Comparison of ENCODE assay signal across 8 cellular contexts in genomic region chr13:20924758-20925394, GRCh38. TPM values are rescaled to one million over a fixed set of nuclear protein-coding genes. Genes with fewer than 3 reads are reported as not detected.
DNase-seq lines count a peak whose midpoint lies in the region; ATAC-seq and TF ChIP-seq lines count a peak whose summit lies in the region.

No MANE protein-coding gene starts in this region.

- H3K27ac Mint-ChIP-seq in GM23338 = no peak overlapping the region

- H3K36me3 ChIP-seq in GM23338 (ENCODE audit: insufficient read depth) = no peaks in the 10 kb centered on the region

- no peaks in the 10 kb centered on the region for H3K79me2 ChIP-seq in GM23338 (replicated peaks; ENCODE audit: insufficient read depth)

- H3K4me3 ChIP-seq in AG04449 (ENCODE audit: low read depth, low read length) (no peak overlapping the region), GM23338 (no peak overlapping the region), dorsolateral prefrontal cortex (no peak overlapping the region)

- intact Hi-C loops in dorsolateral prefrontal cortex (cut with DNase I) = loop anchor here (2.0 to 10.0 kb wide), 6 partner anchors 210 to 742 kb away; no protein-coding TSS in a partner anchor

- CTCF ChIA-PET in AG04449 (lab: Yijun Ruan, JAX) = interaction anchor here (0.5 to 6.7 kb wide), 33 partner anchors 10 to 932 kb away, joined by 3 to 123 read pairs (median 4); partner anchors contain the start of genes IL17D and XPO4

- H3K27me3 ChIP-seq in GM23338 (ENCODE audit: insufficient read depth) = no peaks in the 10 kb centered on the region
- H3K27me3 ChIP-seq in dorsolateral prefrontal cortex = no peaks in the 10 kb centered on the region

- no peak overlapping the region for H3K4me3 Mint-ChIP-seq in GM23338

- no peak overlapping the region for H3K4me2 ChIP-seq in GM23338

- POLR2A ChIA-PET in AG04449 (lab: Yijun Ruan, JAX) = no interaction called here

- H4K20me1 ChIP-seq in GM23338 (replicated peaks; ENCODE audit: insufficient read depth) = no peaks in the 10 kb centered on the region

- H2AFZ ChIP-seq in GM23338 = no peak overlapping the region

- H3K27me3 Mint-ChIP-seq in GM23338 (ENCODE audit: insufficient read depth, low read depth, poor library complexity) = no peaks in the 10 kb centered on the region

- TF ChIP-seq CTCF in AG04449 (IDR thresholded peaks at IDR 0.05; ENCODE audit: insufficient read depth, low read length, missing control alignments) (peak; percentile 78), GM23338 (conservative IDR thresholded peaks at IDR 0.05; ENCODE audit: low read depth in 2 of 2) (peak; percentile 86 to 98), dorsolateral prefrontal cortex (IDR thresholded peaks at IDR 0.05 in 54 of 56, conservative IDR thresholded peaks at IDR 0.05 in 2 of 56; ENCODE audit: low read depth in 1 of 56, partially characterized antibody in 56 of 56) (peak; percentile 70 to 94 (median 81))

- DNase-seq in AG04449 (ENCODE audit: low read depth, low spot score) (peak; percentile 36), GM23338 (ENCODE audit: low spot score) (peak; percentile 97), NCI-H748 (lab: John Stamatoyannopoulos, UW; ENCODE audit: unreplicated experiment) (peak; percentile 96), dorsolateral prefrontal cortex (peak; percentile 52 to 94 (median 75)), medulla oblongata (ENCODE audit: extremely low spot score) (peak; percentile 86)
- peak; percentile 22 to 76 for DNase-seq in activated CD4-positive, alpha-beta T cell treated with anti-CD3 and anti-CD28 coated beads, Interleukin-2, amount 50 U/mL, for 24 hours (ENCODE audit: low read depth in 1 of 2, low spot score in 1 of 2)
- DNase-seq in stimulated activated CD8-positive, alpha-beta memory T cell treated with anti-CD3 and anti-CD28 coated beads, Interleukin-12 subunit alpha, Interleukin-12 subunit beta, amount 100 ng/mL, for 4 hours (ENCODE audit: low read depth) = peak; percentile 24

- ATAC-seq in GM23338 (peak; percentile 88), GM21619 (IDR thresholded peaks at IDR 0.05; ENCODE audit: unreplicated experiment) (no peak)

- peaks cover 6% of the 10 kb centered on the region; the same call in 1 of the 2 replicates for H3K4me1 ChIP-seq in GM23338 (ENCODE audit: insufficient read depth)

- H3K36me3 Mint-ChIP-seq in GM23338 (ENCODE audit: low read depth) = no peaks in the 10 kb centered on the region

- H3F3A ChIP-seq in GM23338 (replicated peaks; ENCODE audit: low read depth) = no peaks in the 10 kb centered on the region

- peaks cover 6% of the 10 kb centered on the region; the same call in 1 of the 3 replicates for H3K4me1 Mint-ChIP-seq in GM23338

- no peaks in the 10 kb centered on the region for H3K9me3 Mint-ChIP-seq in GM23338

- no peaks in the 10 kb centered on the region for H3K9me2 ChIP-seq in GM23338 (ENCODE audit: insufficient read depth)

- no peak overlapping the region for H3K27ac ChIP-seq in GM23338 (ENCODE audit: low read depth)
- peak overlapping the region in 2 of 59 donors; percentile 21 to 55 for H3K27ac ChIP-seq in dorsolateral prefrontal cortex

TF ChIP-seq in GM23338, 12 proteins besides CTCF, POLR2A, EP300 and RAD21 (continues in another document):
- no peak for TF ChIP-seq ZNF331 (CRISPR knock-in tag; IDR thresholded peaks at IDR 0.05; ENCODE audit: low read depth)
- no peak for TF ChIP-seq ETS1 (IDR thresholded peaks at IDR 0.05)
- no peak for TF ChIP-seq EZH2 (IDR thresholded peaks at IDR 0.05; ENCODE audit: low read depth, unreplicated experiment)
- TF ChIP-seq ZNF114 (CRISPR knock-in tag; IDR thresholded peaks at IDR 0.05) = no peak
- no peak for TF ChIP-seq NANOG (IDR thresholded peaks at IDR 0.05; ENCODE audit: borderline replicate concordance)
- no peak for TF ChIP-seq CREB1 (CRISPR knock-in tag; IDR thresholded peaks at IDR 0.05; ENCODE audit: low read depth)
- no peak for TF ChIP-seq REST (IDR thresholded peaks at IDR 0.05; ENCODE audit: unreplicated experiment)
- TF ChIP-seq POLR2AphosphoS5 (IDR thresholded peaks at IDR 0.05; ENCODE audit: low read depth) = no peak
- no peak for TF ChIP-seq JUNB (IDR thresholded peaks at IDR 0.05; ENCODE audit: unreplicated experiment)
- no peak for TF ChIP-seq STAT1 (IDR thresholded peaks at IDR 0.05; ENCODE audit: unreplicated experiment)
- no peak for TF ChIP-seq EZH2phosphoT487 (IDR thresholded peaks at IDR 0.05; ENCODE audit: unreplicated experiment)

RNA-seq across cellular contexts. Expression of gene XPO4, which starts 22.3 kb away (rescaled TPM):
- total RNA-seq in GM23338 (2014; rRNA removed; shearing (Covaris generic)) = 56.7 and 57.8 TPM in 2 replicates
- polyA plus RNA-seq in GM23338 (2016; fragmentation: Nextera tagmentation; extraction: Ambion mirVana) = 12.0 and 14.1 TPM in 2 replicates
- total RNA-seq in dorsolateral prefrontal cortex = 10 to 100 TPM; 14.3 to 25.7 (median 20.0) TPM

Comparison
In these comparisons a context has a peak if more than half of its experiments do, and no peak if none do; other contexts are left out.
1. DNase-seq: peak in every context shown above with its lines; median percentile 97 in GM23338; 96 in NCI-H748; 86 in medulla oblongata; 75 in dorsolateral prefrontal cortex; 49 in activated CD4-positive, alpha-beta T cell treated with anti-CD3 and anti-CD28 coated beads, Interleukin-2, amount 50 U/mL, for 24 hours; 36 in AG04449; 24 in stimulated activated CD8-positive, alpha-beta memory T cell treated with anti-CD3 and anti-CD28 coated beads, Interleukin-12 subunit alpha, Interleukin-12 subunit beta, amount 100 ng/mL, for 4 hours.